In genomic region chr17:8041249-8041928, GRCh38 we compare ENCODE assay signal across 8 cellular contexts. TPM values are rescaled to one million over a fixed set of nuclear protein-coding genes. Genes with fewer than 3 reads are reported as not detected.
DNase-seq lines count a peak whose midpoint lies in the region; ATAC-seq and TF ChIP-seq lines count a peak whose summit lies in the region.

No MANE protein-coding gene starts in this region.

- peak; percentile 16; the same call in 1 of the 2 replicates for ATAC-seq in WTC11
- no peak for ATAC-seq in GM21723 (IDR thresholded peaks at IDR 0.05; ENCODE audit: unreplicated experiment)
- no peak for ATAC-seq in HG02973 (IDR thresholded peaks at IDR 0.05; ENCODE audit: unreplicated experiment)

- TF ChIP-seq POLR2A in erythroblast (IDR thresholded peaks at IDR 0.05; ENCODE audit: low read length): no peak

- H3K36me3 Mint-ChIP-seq in WTC11: no peaks in the 10 kb centered on the region

- peaks cover 8% of the 10 kb centered on the region for H3K9me3 Mint-ChIP-seq in WTC11

- TF ChIP-seq CTCF in WTC11 (IDR thresholded peaks at IDR 0.05): 0 out of 2 replicates have a peak, but pooled peaks have one; percentile 21

- DNase-seq in activated gamma-delta T cell treated with Interleukin-2 at 50 U/mL for 16 hours (peak; percentile 20), activated gamma-delta T cell (lab: John Stamatoyannopoulos, UW) (no peak), NCI-H1436 (lab: John Stamatoyannopoulos, UW) (peak; percentile 54), WTC11 (ENCODE audit: low spot score) (no peak), erythroblast (lab: John Stamatoyannopoulos, UW) (peak; percentile 53 to 65), midbrain (lab: John Stamatoyannopoulos, UW) (peak; percentile 54)

- POLR2A ChIA-PET in WTC11 (lab: Charles Lee): interaction anchor here (1.1 kb wide), 1 partner anchor 51 kb away, joined by 5 read pairs; no protein-coding TSS in a partner anchor

- H3K4me3 Mint-ChIP-seq in WTC11: no peak overlapping the region

- no peak overlapping the region for H3K27ac Mint-ChIP-seq in WTC11

- H3K27me3 Mint-ChIP-seq in WTC11 (ENCODE audit: low read depth): peaks cover 14% of the 10 kb centered on the region

- H3K4me1 Mint-ChIP-seq in WTC11: peaks cover 22% of the 10 kb centered on the region

- CTCF ChIA-PET in WTC11 (lab: Charles Lee): interaction anchor here (0.5 to 6.2 kb wide), 63 partner anchors 9 to 391 kb away, joined by 3 to 154 read pairs (median 5); partner anchors contain the start of genes ATP1B2, BORCS6, CNTROB and GUCY2D

TF ChIP-seq in WTC11, 78 proteins besides CTCF, POLR2A, EP300 and RAD21:
- TF ChIP-seq ZNF263 (CRISPR knock-in tag; IDR thresholded peaks at IDR 0.05; ENCODE audit: low read depth) (no peak), SP1 (CRISPR knock-in tag; conservative IDR thresholded peaks at IDR 0.05) (no peak)
- TF ChIP-seq, protein P1, sequence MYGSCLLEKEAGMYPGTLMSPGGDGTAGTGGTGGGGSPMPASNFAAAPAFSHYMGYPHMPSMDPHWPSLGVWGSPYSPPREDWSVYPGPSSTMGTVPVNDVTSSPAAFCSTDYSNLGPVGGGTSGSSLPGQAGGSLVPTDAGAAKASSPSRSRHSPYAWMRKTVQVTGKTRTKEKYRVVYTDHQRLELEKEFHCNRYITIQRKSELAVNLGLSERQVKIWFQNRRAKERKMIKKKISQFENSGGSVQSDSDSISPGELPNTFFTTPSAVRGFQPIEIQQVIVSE (CRISPR knock-in tag; IDR thresholded peaks at IDR 0.05; ENCODE audit: borderline replicate concordance): no peak

RNA-seq across cellular contexts. Expression of gene ALOX15B, which starts 2.5 kb away (rescaled TPM):
- total RNA-seq in WTC11 (2021): 0.22 to 0.87 TPM (median 0.73 TPM) in 3 replicates

RNA-seq across cellular contexts. Expression of gene GUCY2D, which starts 39.0 kb away (rescaled TPM):
- total RNA-seq in WTC11 (2021): 0.87 to 1.9 TPM (median 1.1 TPM) in 3 replicates

RNA-seq across cellular contexts. Expression of gene ALOX12B, which starts 46.1 kb away (rescaled TPM):
- 0.72 to 1.8 TPM (median 0.82 TPM) in 3 replicates for total RNA-seq in WTC11 (2021)

Comparison
In these comparisons a context has a peak if more than half of its experiments do, and no peak if none do; other contexts are left out.
1. DNase-seq: peak in activated gamma-delta T cell treated with Interleukin-2 at 50 U/mL for 16 hours (single experiment), NCI-H1436 (single experiment), erythroblast (2 of 2) and midbrain (single experiment); none in activated gamma-delta T cell (single experiment) and WTC11 (single experiment).